Comparison of ENCODE assay signal across 2 cellular contexts in the genomic region with DNA sequence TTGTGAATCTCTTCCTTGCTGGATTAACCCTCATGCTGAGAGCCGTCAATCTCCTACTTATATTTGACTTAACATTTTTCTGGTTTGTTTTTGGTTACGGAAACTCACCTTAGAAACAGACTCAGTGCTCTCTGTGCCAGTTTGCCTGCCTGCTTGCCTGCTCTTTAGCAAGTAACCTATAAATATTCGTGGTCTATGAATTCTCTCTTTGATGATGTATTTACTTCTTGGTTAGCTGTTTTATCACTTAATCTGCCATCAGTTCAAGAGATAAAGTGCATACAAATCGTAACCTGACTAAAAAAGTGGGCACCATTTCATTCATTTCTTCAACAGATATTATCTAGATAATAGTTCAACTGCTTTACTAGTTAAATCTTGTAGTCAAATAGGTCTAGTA.
TF ChIP-seq lines count a peak whose summit lies in the region.

No MANE protein-coding gene starts in this region.

TF ChIP-seq in HCT116, 20 proteins besides CTCF, POLR2A, EP300 and RAD21:
- TF ChIP-seq YY1 (IDR thresholded peaks at IDR 0.05; ENCODE audit: extremely low read depth, insufficient replicate concordance, low read depth, low read length) (no peak), MAX (IDR thresholded peaks at IDR 0.05) (no peak), EZH2 (IDR thresholded peaks at IDR 0.05) (no peak), CEBPB (IDR thresholded peaks at IDR 0.05; ENCODE audit: low read depth) (no peak), ZFX (IDR thresholded peaks at IDR 0.05) (no peak), JUND (IDR thresholded peaks at IDR 0.05) (no peak), EGR1 (IDR thresholded peaks at IDR 0.05; ENCODE audit: low read depth) (no peak), ELF1 (IDR thresholded peaks at IDR 0.05; ENCODE audit: borderline replicate concordance, low read depth) (no peak), EZH2phosphoT487 (IDR thresholded peaks at IDR 0.05; ENCODE audit: borderline replicate concordance) (no peak), SRF (IDR thresholded peaks at IDR 0.05; ENCODE audit: low read depth) (no peak), SIN3A (IDR thresholded peaks at IDR 0.05; ENCODE audit: low read depth) (no peak), TCF7L2 (IDR thresholded peaks at IDR 0.05; ENCODE audit: borderline replicate concordance, extremely low read depth, insufficient read depth, insufficient read length) (no peak), ZBTB33 (IDR thresholded peaks at IDR 0.05; ENCODE audit: extremely low read depth, insufficient replicate concordance, low read length) (no peak), REST (IDR thresholded peaks at IDR 0.05; ENCODE audit: low read depth) (no peak), POLR2AphosphoS5 (IDR thresholded peaks at IDR 0.05; ENCODE audit: low read depth, low read length) (no peak), CBX3 (IDR thresholded peaks at IDR 0.05; ENCODE audit: low read depth) (no peak), SP1 (IDR thresholded peaks at IDR 0.05; ENCODE audit: low read depth) (no peak)
- TF ChIP-seq, protein P1, sequence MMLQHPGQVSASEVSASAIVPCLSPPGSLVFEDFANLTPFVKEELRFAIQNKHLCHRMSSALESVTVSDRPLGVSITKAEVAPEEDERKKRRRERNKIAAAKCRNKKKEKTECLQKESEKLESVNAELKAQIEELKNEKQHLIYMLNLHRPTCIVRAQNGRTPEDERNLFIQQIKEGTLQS (IDR thresholded peaks at IDR 0.05), result no peak

TF ChIP-seq in HEK293T, 16 proteins besides CTCF, POLR2A, EP300 and RAD21:
- no peak for TF ChIP-seq FOXK2 (IDR thresholded peaks at IDR 0.05)
- TF ChIP-seq HDGF (IDR thresholded peaks at IDR 0.05; ENCODE audit: borderline replicate concordance), result no peak
- TF ChIP-seq PKNOX1 (IDR thresholded peaks at IDR 0.05), result no peak
- no peak for TF ChIP-seq FOXM1 (IDR thresholded peaks at IDR 0.05; ENCODE audit: borderline replicate concordance)
- no peak for TF ChIP-seq SP1 (IDR thresholded peaks at IDR 0.05)
- no peak for TF ChIP-seq BHLHE40 (IDR thresholded peaks at IDR 0.05; ENCODE audit: borderline replicate concordance)
- TF ChIP-seq SUZ12 (IDR thresholded peaks at IDR 0.05), result no peak
- TF ChIP-seq NFRKB (IDR thresholded peaks at IDR 0.05), result no peak
- TF ChIP-seq ELF4 (IDR thresholded peaks at IDR 0.05), result no peak
- no peak for TF ChIP-seq FOXA1 (IDR thresholded peaks at IDR 0.05)
- no peak for TF ChIP-seq LEF1 (IDR thresholded peaks at IDR 0.05; ENCODE audit: borderline replicate concordance)
- TF ChIP-seq ZNF384 (IDR thresholded peaks at IDR 0.05), result no peak
- no peak for TF ChIP-seq ARNT (IDR thresholded peaks at IDR 0.05)
- TF ChIP-seq L3MBTL2 (conservative IDR thresholded peaks at IDR 0.05), result no peak
- no peak for TF ChIP-seq TARDBP (IDR thresholded peaks at IDR 0.05)
- TF ChIP-seq CTBP1 (IDR thresholded peaks at IDR 0.05; ENCODE audit: borderline replicate concordance), result no peak
